ENCODE assay signal across 20 cellular contexts in the genomic region with DNA sequence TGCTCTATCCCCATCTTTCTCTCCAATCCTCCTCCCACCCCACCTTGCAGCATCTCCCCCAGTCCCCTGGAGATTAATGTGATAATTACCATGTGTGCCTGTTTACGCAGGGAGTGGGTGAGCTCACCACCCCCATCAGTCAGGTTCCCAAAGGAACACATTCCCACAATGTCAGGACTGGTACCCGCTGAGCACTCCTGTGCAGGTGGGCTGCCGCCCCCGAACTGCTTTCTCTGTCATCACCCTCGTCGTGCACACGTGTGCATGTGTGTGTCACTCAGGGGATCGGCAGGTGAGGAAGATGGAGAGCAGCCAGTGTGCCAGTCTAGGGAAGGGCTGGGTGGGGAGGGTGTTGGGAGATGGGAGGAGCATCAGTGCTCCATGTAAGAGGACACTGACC.
"Had no signal": no experiment of that assay in that cellular context is flagged by ENCODE, and none has a peak within 500 bp of the region (broad histone marks: within the 10 kb centered on the region; RNA-seq: fewer than 3 reads in every experiment).

No MANE protein-coding gene starts in this region.

- DNase-seq: activated CD4-positive, alpha-beta T cell treated with anti-CD3 and anti-CD28 coated beads, Interleukin-2, amount 50 U/mL, for 48 hours; activated CD4-positive, CD25-positive, alpha-beta regulatory T cell treated with anti-CD3 and anti-CD28 coated beads, Interleukin-2, amount 50 U/mL, for 72 hours; activated naive CD4-positive, alpha-beta T cell treated with anti-CD3 and anti-CD28 coated beads for 36 hours; activated naive CD8-positive, alpha-beta T cell treated with anti-CD3 and anti-CD28 coated beads, Interleukin-2, amount 50 U/mL, for 24 hours; left lung; naive thymus-derived CD4-positive, alpha-beta T cell; posterior cingulate gyrus; right cardiac atrium; stimulated activated CD4-positive, alpha-beta T cell treated with anti-CD3 and anti-CD28 coated beads, Interleukin-15, amount 100 ng/mL, for 24 hours; stimulated activated CD4-positive, alpha-beta T cell treated with anti-CD3 and anti-CD28 coated beads, Interleukin-4, amount 100 ng/mL, for 24 hours; stimulated activated naive CD4-positive, alpha-beta T cell treated with Interleukin-2 at 50 U/mL for 16 hours; T1000 had no signal

- H3K4me3 ChIP-seq: ascending aorta, breast epithelium, left lung, skin epidermis, suprapubic skin, upper lobe of left lung had no signal

- H3K4me1 Mint-ChIP-seq: activated naive CD8-positive, alpha-beta T cell treated with anti-CD3 and anti-CD28 coated beads, Interleukin-2, amount 50 U/mL, for 24 hours; naive thymus-derived CD4-positive, alpha-beta T cell had no signal

- H3K36me3 Mint-ChIP-seq: naive thymus-derived CD4-positive, alpha-beta T cell had no signal

- H3K4me3 Mint-ChIP-seq: activated naive CD4-positive, alpha-beta T cell treated with anti-CD3 and anti-CD28 coated beads for 36 hours; activated naive CD8-positive, alpha-beta T cell treated with anti-CD3 and anti-CD28 coated beads, Interleukin-2, amount 50 U/mL, for 24 hours; dendritic cell treated with granulocyte-macrophage colony-stimulating factor and Interleukin-4, amounts not matched to agents 40 ng/mL and 50 ng/mL, for 4 days; naive thymus-derived CD4-positive, alpha-beta T cell had no signal

- H3K9me3 Mint-ChIP-seq: activated naive CD4-positive, alpha-beta T cell treated with anti-CD3 and anti-CD28 coated beads for 36 hours; activated naive CD8-positive, alpha-beta T cell treated with anti-CD3 and anti-CD28 coated beads, Interleukin-2, amount 50 U/mL, for 24 hours; activated T-helper 2 cell treated with anti-CD3 and anti-CD28 coated beads, Interferon-gamma antibody, Interleukin-2, Interleukin-4, amounts not matched to agents 10 μg/mL and 5 μg/mL and 100 μg/mL, durations not matched to agents 14 hours and 24 hours and 36 hours; dendritic cell treated with granulocyte-macrophage colony-stimulating factor and Interleukin-4, amounts not matched to agents 40 ng/mL and 50 ng/mL, for 4 days; naive thymus-derived CD4-positive, alpha-beta T cell had no signal

- H3K27ac ChIP-seq: ascending aorta, breast epithelium, left lung, neutrophil, skin epidermis, suprapubic skin, upper lobe of left lung had no signal

- H3K27me3 Mint-ChIP-seq: dendritic cell treated with granulocyte-macrophage colony-stimulating factor and Interleukin-4, amounts not matched to agents 40 ng/mL and 50 ng/mL, for 4 days had no signal

- H3K4me1 ChIP-seq: ascending aorta, breast epithelium, left lung, suprapubic skin had no signal

- H3K36me3 ChIP-seq: ascending aorta, breast epithelium, left lung, neutrophil, suprapubic skin, upper lobe of left lung had no signal

- H3K27me3 ChIP-seq: ascending aorta, breast epithelium, upper lobe of left lung had no signal

- H3K27ac Mint-ChIP-seq: activated naive CD4-positive, alpha-beta T cell treated with anti-CD3 and anti-CD28 coated beads for 36 hours; activated naive CD8-positive, alpha-beta T cell treated with anti-CD3 and anti-CD28 coated beads, Interleukin-2, amount 50 U/mL, for 24 hours; activated T-helper 2 cell treated with anti-CD3 and anti-CD28 coated beads, Interferon-gamma antibody, Interleukin-2, Interleukin-4, amounts not matched to agents 10 μg/mL and 5 μg/mL and 100 μg/mL, durations not matched to agents 14 hours and 24 hours and 36 hours; dendritic cell treated with granulocyte-macrophage colony-stimulating factor and Interleukin-4, amounts not matched to agents 40 ng/mL and 50 ng/mL, for 4 days; naive thymus-derived CD4-positive, alpha-beta T cell had no signal

- H3K9me3 ChIP-seq: ascending aorta, breast epithelium, left lung, neutrophil, suprapubic skin, upper lobe of left lung had no signal
